17 cellular contexts compared by ENCODE assay signal in the genomic region with DNA sequence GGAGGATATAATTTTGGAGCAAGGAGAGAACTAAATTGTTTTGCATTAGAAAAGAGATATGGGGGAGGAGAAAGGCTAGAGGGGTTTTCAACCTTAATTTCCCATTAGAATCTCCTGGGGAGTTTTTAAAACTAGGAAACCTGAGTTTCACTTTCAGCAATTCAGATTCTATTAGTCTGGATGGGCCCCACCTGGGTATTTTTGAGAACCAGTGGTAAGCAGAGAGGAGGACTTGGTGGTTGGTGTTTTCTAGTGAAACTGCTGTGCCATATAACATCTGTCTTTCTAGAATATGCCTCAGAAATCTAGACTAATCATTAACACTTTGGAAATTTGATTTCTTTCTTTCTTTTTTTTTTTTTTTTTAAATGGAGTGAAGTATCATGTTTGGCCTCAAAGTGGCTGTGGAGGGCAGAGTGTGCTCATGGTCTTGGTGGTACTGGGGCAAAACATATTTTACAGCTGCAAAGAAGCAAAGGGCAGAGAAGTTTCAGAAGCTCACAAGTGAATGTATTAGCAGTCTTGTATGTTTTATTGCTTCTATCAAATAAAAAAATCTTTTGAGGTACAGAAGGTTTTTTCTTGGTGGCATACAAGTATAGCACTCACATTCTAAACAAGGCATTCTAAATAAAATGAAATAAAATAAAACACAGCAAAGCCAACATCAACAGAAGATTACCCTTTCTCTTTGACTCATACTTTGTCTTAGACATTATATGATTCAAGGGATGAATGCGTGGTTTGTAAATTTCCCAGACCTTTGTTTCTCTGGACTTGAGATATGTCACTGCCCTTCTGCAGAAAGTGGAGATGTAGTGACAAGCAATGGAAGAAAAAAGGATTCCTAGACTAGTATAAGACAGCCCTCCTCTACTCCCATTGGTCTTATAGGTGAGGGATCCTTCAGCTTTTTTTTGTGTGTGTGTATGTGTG. TPM values are rescaled to one million over a fixed set of nuclear protein-coding genes. Genes with fewer than 3 reads are reported as not detected.
DNase-seq lines count a peak whose midpoint lies in the region; ATAC-seq and TF ChIP-seq lines count a peak whose summit lies in the region.
"Had no signal": no experiment of that assay in that cellular context is flagged by ENCODE, and none has a peak within 500 bp of the region (broad histone marks: within the 10 kb centered on the region; RNA-seq: fewer than 3 reads in every experiment).

No MANE protein-coding gene starts in this region.

- DNase-seq in WTC11 (ENCODE audit: low spot score) (no peak), ovary (no peak), ecto neural progenitor cell (ENCODE audit: low spot score) (no peak), NCI-H510A (lab: John Stamatoyannopoulos, UW) (no peak)
- DNase-seq in stimulated activated naive B cell treated with anti-CD40 and anti-IgM and Interleukin-4, amounts not matched to agents 10 μg/mL and 1 μg/mL and 100 μg/mL, for 72 hours = no peak
- DNase-seq: kidney, NCI-H1092 treated with DMSO at 0.1 percent for 48 hours, NCI-H774, SJCRH30 had no signal

- peaks cover 3% of the 10 kb centered on the region for H3K36me3 Mint-ChIP-seq in WTC11
- no peaks in the 10 kb centered on the region for H3K36me3 Mint-ChIP-seq in stimulated activated naive B cell treated with anti-CD40 and anti-IgM and Interleukin-4, amounts not matched to agents 10 μg/mL and 1 μg/mL and 100 μg/mL, for 72 hours

- no peaks in the 10 kb centered on the region; the same call in 1 of the 2 replicates for H3K27me3 Mint-ChIP-seq in WTC11 (ENCODE audit: low read depth)
- no peaks in the 10 kb centered on the region for H3K27me3 Mint-ChIP-seq in stimulated activated naive B cell treated with anti-CD40 and anti-IgM and Interleukin-4, amounts not matched to agents 10 μg/mL and 1 μg/mL and 100 μg/mL, for 72 hours

- CTCF ChIA-PET in WTC11 (lab: Charles Lee) = interaction anchor here (1.0 to 2.0 kb wide), 4 partner anchors 43 to 382 kb away, joined by 3 to 7 read pairs (median 4); a partner anchor contains a TSS

- TF ChIP-seq POLR2A in ovary (IDR thresholded peaks at IDR 0.05) = no peak

- POLR2A ChIA-PET in WTC11 (lab: Charles Lee) = interaction anchor here (0.7 to 1.2 kb wide), 2 partner anchors 43 to 352 kb away, joined by 3 read pairs; no protein-coding TSS in a partner anchor

- ATAC-seq in GM19463 (IDR thresholded peaks at IDR 0.05; ENCODE audit: unreplicated experiment) (peak; percentile 65), HG02973 (IDR thresholded peaks at IDR 0.05; ENCODE audit: unreplicated experiment) (peak; percentile 79), WTC11 (peak; percentile 50)
- ATAC-seq in stimulated activated naive B cell treated with anti-CD40 and anti-IgM and Interleukin-4, amounts not matched to agents 10 μg/mL and 1 μg/mL and 100 μg/mL, for 72 hours (replicated peaks) = peak; percentile 75 to 81

- intact Hi-C loops in ovary (cut with DNase I) = no loop called here

- TF ChIP-seq EP300 in ovary (IDR thresholded peaks at IDR 0.05) = no peak

- H3K36me3 ChIP-seq in ovary = no peaks in the 10 kb centered on the region
- H3K36me3 ChIP-seq: right atrium auricular region, SJCRH30, suprapubic skin had no signal

- H3K4me3 Mint-ChIP-seq in WTC11 = peak overlapping the region; percentile 45
- no peak overlapping the region for H3K4me3 Mint-ChIP-seq in stimulated activated naive B cell treated with anti-CD40 and anti-IgM and Interleukin-4, amounts not matched to agents 10 μg/mL and 1 μg/mL and 100 μg/mL, for 72 hours

- TF ChIP-seq CTCF in WTC11 (IDR thresholded peaks at IDR 0.05) (no peak), ovary (IDR thresholded peaks at IDR 0.05) (no peak)

- no peak overlapping the region for H3K4me3 ChIP-seq in ovary
- H3K4me3 ChIP-seq: right atrium auricular region, SJCRH30, suprapubic skin had no signal

- peaks cover 72% of the 10 kb centered on the region for H3K4me1 Mint-ChIP-seq in WTC11
- peaks cover 5 to 14% of the 10 kb centered on the region in 2 donors for H3K4me1 Mint-ChIP-seq in stimulated activated naive B cell treated with anti-CD40 and anti-IgM and Interleukin-4, amounts not matched to agents 10 μg/mL and 1 μg/mL and 100 μg/mL, for 72 hours

- H3K27me3 ChIP-seq in ovary = no peaks in the 10 kb centered on the region
- H3K27me3 ChIP-seq: right atrium auricular region, suprapubic skin had no signal

- 90 to 98% (median 97%) methylated on average over 1 of the region's 1 CpG for WGBS in ovary, 3 donors

- peaks cover 3% of the 10 kb centered on the region; the same call in 1 of the 2 replicates for H3K9me3 Mint-ChIP-seq in WTC11
- peaks cover 0 to 2% of the 10 kb centered on the region in 2 donors for H3K9me3 Mint-ChIP-seq in stimulated activated naive B cell treated with anti-CD40 and anti-IgM and Interleukin-4, amounts not matched to agents 10 μg/mL and 1 μg/mL and 100 μg/mL, for 72 hours

- H3K9me3 ChIP-seq in ovary = no peaks in the 10 kb centered on the region
- H3K9me3 ChIP-seq: right atrium auricular region, SJCRH30, suprapubic skin had no signal

- H3K27ac Mint-ChIP-seq in WTC11 = peak overlapping the region; percentile 97
- no peak overlapping the region for H3K27ac Mint-ChIP-seq in stimulated activated naive B cell treated with anti-CD40 and anti-IgM and Interleukin-4, amounts not matched to agents 10 μg/mL and 1 μg/mL and 100 μg/mL, for 72 hours

- peak overlapping the region in 1 of 2 donors; percentile 71 for H3K27ac ChIP-seq in ovary
- H3K27ac ChIP-seq: right atrium auricular region, SJCRH30, suprapubic skin had no signal

- H3K4me1 ChIP-seq in ovary (ENCODE audit: insufficient read depth) = peaks cover 8% of the 10 kb centered on the region
- H3K4me1 ChIP-seq: right atrium auricular region, SJCRH30 had no signal

TF ChIP-seq in WTC11, 78 proteins besides CTCF, POLR2A, EP300 and RAD21:
- no peak for TF ChIP-seq KAT7 (CRISPR knock-in tag; IDR thresholded peaks at IDR 0.05; ENCODE audit: borderline replicate concordance)
- TF ChIP-seq EMX1 (CRISPR knock-in tag; IDR thresholded peaks at IDR 0.05) = no peak
- TF ChIP-seq, protein P1, sequence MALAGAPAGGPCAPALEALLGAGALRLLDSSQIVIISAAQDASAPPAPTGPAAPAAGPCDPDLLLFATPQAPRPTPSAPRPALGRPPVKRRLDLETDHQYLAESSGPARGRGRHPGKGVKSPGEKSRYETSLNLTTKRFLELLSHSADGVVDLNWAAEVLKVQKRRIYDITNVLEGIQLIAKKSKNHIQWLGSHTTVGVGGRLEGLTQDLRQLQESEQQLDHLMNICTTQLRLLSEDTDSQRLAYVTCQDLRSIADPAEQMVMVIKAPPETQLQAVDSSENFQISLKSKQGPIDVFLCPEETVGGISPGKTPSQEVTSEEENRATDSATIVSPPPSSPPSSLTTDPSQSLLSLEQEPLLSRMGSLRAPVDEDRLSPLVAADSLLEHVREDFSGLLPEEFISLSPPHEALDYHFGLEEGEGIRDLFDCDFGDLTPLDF (CRISPR knock-in tag; IDR thresholded peaks at IDR 0.05) = no peak
- TF ChIP-seq, protein P2, sequence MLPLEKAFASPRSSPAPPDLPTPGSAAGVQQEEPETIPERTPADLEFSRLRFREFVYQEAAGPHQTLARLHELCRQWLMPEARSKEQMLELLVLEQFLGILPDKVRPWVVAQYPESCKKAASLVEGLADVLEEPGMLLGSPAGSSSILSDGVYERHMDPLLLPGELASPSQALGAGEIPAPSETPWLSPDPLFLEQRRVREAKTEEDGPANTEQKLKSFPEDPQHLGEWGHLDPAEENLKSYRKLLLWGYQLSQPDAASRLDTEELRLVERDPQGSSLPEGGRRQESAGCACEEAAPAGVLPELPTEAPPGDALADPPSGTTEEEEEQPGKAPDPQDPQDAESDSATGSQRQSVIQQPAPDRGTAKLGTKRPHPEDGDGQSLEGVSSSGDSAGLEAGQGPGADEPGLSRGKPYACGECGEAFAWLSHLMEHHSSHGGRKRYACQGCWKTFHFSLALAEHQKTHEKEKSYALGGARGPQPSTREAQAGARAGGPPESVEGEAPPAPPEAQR (CRISPR knock-in tag; IDR thresholded peaks at IDR 0.05) = no peak
- TF ChIP-seq CREM (CRISPR knock-in tag; IDR thresholded peaks at IDR 0.05) = no peak

RNA-seq across cellular contexts. Expression of a gene that starts 22.7 kb away (rescaled TPM):
- 1.9 to 2.1 TPM (median 1.9 TPM) in 3 replicates for total RNA-seq in WTC11 (2021)
- total RNA-seq in ovary = 1 to 10 TPM in 3 of 7 donors, under 1 TPM in 4; 0.40 to 3.3 (median 0.97) TPM
- under 1 TPM; 0.16 to 0.33 TPM for polyA plus RNA-seq in ovary
- total RNA-seq: fibroblast of villous mesenchyme, HT1080, SJCRH30 had no signal
- polyA plus RNA-seq: adipose tissue, CD14-positive monocyte had no signal
